1 cellular context compared by ENCODE assay signal in the genomic region with DNA sequence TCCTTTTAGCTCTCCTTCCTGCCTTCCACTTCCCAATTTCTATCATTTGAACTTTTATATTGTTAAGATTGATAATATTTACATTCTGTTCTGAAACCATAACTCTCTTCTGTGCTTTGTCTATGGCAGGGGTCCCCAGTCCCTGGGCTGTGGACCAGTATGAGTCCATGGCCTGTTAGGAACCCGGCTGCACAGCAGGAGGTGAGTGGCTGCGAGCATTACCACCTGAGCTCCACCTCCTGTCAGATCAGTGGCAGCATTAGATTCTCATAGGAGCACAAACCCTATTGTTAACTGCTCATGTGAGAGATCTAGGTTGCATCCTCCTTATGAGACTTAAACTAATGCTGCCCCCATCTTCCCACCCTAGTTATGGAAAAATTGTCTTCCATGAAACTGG.
TF ChIP-seq lines count a peak whose summit lies in the region.

No MANE protein-coding gene starts in this region.

TF ChIP-seq in GM23338, 12 proteins besides CTCF, POLR2A, EP300 and RAD21 (continued from another document):
- TF ChIP-seq, protein P1, sequence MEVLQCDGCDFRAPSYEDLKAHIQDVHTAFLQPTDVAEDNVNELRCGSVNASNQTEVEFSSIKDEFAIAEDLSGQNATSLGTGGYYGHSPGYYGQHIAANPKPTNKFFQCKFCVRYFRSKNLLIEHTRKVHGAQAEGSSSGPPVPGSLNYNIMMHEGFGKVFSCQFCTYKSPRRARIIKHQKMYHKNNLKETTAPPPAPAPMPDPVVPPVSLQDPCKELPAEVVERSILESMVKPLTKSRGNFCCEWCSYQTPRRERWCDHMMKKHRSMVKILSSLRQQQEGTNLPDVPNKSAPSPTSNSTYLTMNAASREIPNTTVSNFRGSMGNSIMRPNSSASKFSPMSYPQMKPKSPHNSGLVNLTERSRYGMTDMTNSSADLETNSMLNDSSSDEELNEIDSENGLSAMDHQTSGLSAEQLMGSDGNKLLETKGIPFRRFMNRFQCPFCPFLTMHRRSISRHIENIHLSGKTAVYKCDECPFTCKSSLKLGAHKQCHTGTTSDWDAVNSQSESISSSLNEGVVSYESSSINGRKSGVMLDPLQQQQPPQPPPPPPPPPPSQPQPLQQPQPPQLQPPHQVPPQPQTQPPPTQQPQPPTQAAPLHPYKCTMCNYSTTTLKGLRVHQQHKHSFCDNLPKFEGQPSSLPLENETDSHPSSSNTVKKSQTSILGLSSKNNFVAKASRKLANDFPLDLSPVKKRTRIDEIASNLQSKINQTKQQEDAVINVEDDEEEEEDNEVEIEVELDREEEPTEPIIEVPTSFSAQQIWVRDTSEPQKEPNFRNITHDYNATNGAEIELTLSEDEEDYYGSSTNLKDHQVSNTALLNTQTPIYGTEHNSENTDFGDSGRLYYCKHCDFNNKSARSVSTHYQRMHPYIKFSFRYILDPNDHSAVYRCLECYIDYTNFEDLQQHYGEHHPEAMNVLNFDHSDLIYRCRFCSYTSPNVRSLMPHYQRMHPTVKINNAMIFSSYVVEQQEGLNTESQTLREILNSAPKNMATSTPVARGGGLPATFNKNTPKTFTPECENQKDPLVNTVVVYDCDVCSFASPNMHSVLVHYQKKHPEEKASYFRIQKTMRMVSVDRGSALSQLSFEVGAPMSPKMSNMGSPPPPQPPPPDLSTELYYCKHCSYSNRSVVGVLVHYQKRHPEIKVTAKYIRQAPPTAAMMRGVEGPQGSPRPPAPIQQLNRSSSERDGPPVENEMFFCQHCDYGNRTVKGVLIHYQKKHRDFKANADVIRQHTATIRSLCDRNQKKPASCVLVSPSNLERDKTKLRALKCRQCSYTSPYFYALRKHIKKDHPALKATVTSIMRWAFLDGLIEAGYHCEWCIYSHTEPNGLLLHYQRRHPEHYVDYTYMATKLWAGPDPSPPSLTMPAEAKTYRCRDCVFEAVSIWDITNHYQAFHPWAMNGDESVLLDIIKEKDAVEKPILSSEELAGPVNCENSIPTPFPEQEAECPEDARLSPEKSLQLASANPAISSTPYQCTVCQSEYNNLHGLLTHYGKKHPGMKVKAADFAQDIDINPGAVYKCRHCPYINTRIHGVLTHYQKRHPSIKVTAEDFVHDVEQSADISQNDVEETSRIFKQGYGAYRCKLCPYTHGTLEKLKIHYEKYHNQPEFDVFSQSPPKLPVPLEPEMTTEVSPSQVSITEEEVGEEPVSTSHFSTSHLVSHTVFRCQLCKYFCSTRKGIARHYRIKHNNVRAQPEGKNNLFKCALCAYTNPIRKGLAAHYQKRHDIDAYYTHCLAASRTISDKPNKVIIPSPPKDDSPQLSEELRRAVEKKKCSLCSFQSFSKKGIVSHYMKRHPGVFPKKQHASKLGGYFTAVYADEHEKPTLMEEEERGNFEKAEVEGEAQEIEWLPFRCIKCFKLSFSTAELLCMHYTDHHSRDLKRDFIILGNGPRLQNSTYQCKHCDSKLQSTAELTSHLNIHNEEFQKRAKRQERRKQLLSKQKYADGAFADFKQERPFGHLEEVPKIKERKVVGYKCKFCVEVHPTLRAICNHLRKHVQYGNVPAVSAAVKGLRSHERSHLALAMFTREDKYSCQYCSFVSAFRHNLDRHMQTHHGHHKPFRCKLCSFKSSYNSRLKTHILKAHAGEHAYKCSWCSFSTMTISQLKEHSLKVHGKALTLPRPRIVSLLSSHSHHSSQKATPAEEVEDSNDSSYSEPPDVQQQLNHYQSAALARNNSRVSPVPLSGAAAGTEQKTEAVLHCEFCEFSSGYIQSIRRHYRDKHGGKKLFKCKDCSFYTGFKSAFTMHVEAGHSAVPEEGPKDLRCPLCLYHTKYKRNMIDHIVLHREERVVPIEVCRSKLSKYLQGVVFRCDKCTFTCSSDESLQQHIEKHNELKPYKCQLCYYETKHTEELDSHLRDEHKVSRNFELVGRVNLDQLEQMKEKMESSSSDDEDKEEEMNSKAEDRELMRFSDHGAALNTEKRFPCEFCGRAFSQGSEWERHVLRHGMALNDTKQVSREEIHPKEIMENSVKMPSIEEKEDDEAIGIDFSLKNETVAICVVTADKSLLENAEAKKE (CRISPR knock-in tag; IDR thresholded peaks at IDR 0.05), result no peak
- TF ChIP-seq NANOG (IDR thresholded peaks at IDR 0.05; ENCODE audit: borderline replicate concordance) (no peak), ZNF331 (CRISPR knock-in tag; IDR thresholded peaks at IDR 0.05; ENCODE audit: low read depth) (no peak), JUNB (IDR thresholded peaks at IDR 0.05; ENCODE audit: unreplicated experiment) (no peak), POLR2AphosphoS5 (IDR thresholded peaks at IDR 0.05; ENCODE audit: low read depth) (no peak)
- TF ChIP-seq, protein P2, sequence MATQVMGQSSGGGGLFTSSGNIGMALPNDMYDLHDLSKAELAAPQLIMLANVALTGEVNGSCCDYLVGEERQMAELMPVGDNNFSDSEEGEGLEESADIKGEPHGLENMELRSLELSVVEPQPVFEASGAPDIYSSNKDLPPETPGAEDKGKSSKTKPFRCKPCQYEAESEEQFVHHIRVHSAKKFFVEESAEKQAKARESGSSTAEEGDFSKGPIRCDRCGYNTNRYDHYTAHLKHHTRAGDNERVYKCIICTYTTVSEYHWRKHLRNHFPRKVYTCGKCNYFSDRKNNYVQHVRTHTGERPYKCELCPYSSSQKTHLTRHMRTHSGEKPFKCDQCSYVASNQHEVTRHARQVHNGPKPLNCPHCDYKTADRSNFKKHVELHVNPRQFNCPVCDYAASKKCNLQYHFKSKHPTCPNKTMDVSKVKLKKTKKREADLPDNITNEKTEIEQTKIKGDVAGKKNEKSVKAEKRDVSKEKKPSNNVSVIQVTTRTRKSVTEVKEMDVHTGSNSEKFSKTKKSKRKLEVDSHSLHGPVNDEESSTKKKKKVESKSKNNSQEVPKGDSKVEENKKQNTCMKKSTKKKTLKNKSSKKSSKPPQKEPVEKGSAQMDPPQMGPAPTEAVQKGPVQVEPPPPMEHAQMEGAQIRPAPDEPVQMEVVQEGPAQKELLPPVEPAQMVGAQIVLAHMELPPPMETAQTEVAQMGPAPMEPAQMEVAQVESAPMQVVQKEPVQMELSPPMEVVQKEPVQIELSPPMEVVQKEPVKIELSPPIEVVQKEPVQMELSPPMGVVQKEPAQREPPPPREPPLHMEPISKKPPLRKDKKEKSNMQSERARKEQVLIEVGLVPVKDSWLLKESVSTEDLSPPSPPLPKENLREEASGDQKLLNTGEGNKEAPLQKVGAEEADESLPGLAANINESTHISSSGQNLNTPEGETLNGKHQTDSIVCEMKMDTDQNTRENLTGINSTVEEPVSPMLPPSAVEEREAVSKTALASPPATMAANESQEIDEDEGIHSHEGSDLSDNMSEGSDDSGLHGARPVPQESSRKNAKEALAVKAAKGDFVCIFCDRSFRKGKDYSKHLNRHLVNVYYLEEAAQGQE (IDR thresholded peaks at IDR 0.05; ENCODE audit: unreplicated experiment), result no peak
